Comparison of ENCODE assay signal across 1 cellular context in the genomic region with DNA sequence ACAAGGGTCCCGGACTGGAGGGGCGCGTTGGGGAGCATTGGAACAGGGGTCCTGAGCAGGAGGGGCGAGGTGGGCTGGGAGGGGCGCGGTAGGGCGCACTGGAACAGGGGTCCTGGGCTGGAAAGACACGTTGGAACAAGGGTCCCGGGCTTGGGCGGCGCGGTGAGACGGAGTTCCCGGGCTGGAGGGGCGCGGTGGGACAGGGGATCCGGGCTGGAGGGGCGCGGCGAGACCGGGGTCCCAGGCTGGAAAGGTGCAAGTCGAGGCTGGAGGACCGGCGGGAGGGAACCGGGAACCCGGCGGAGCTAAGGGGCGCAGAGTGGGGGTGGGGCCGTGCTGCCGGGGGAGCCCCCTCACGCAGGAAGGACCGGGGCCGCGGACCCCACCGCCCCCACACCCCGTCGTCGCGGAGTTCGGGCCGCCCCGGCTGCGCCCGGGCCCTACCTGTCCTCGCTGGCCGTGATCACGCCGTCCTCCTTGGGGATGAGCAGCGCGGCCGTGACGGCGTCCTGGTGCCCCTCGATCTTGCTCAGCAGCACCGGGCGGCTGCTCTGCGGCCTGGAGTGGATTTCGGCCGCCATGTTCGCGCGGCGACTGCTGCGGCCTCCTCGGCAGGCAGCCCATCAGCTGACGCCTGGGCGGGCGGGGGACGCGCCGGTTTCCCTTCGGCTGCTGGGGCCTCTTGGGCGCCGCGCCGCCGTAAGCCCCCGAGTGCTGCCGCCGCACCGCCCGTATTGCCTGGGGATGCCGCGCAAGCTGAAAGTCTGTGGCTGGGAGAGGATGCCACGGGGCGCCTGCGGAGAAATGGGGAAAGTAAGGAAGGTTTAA.
TF ChIP-seq lines count a peak whose summit lies in the region.

A gene with protein sequence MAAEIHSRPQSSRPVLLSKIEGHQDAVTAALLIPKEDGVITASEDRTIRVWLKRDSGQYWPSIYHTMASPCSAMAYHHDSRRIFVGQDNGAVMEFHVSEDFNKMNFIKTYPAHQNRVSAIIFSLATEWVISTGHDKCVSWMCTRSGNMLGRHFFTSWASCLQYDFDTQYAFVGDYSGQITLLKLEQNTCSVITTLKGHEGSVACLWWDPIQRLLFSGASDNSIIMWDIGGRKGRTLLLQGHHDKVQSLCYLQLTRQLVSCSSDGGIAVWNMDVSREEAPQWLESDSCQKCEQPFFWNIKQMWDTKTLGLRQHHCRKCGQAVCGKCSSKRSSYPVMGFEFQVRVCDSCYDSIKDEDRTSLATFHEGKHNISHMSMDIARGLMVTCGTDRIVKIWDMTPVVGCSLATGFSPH (minus strand): TSS at position 632 of the 828 bp plus-strand sequence. CDS start 51 bp downstream, at position 581.

TF ChIP-seq in IMR-90, 13 proteins besides CTCF, POLR2A, EP300 and RAD21:
- TF ChIP-seq CEBPB (IDR thresholded peaks at IDR 0.05; ENCODE audit: low read depth, low read length) (no peak), MAZ (IDR thresholded peaks at IDR 0.05; ENCODE audit: borderline replicate concordance, low read depth, low read length) (peak; percentile 94), MXI1 (IDR thresholded peaks at IDR 0.05; ENCODE audit: borderline replicate concordance, low read depth, low read length) (no peak; the same call in 1 of the 2 replicates), NFE2L2 (IDR thresholded peaks at IDR 0.05; ENCODE audit: low read depth, low read length) (peak; percentile 42), MAFK (IDR thresholded peaks at IDR 0.05; ENCODE audit: low read depth, low read length) (peak; percentile 89), USF2 (IDR thresholded peaks at IDR 0.05; ENCODE audit: low read depth, low read length) (peak; percentile 80), FOS (IDR thresholded peaks at IDR 0.05; ENCODE audit: low read depth, low read length) (no peak), SMC3 (IDR thresholded peaks at IDR 0.05; ENCODE audit: low read depth, low read length) (peak; percentile 25), CHD1 (IDR thresholded peaks at IDR 0.05; ENCODE audit: low read depth, low read length) (no peak), RFX5 (IDR thresholded peaks at IDR 0.05; ENCODE audit: low read depth, low read length) (no peak), RCOR1 (IDR thresholded peaks at IDR 0.05; ENCODE audit: insufficient replicate concordance, low read length) (peak; percentile 69), BHLHE40 (IDR thresholded peaks at IDR 0.05; ENCODE audit: low read depth, low read length) (no peak)
- TF ChIP-seq, protein P1, sequence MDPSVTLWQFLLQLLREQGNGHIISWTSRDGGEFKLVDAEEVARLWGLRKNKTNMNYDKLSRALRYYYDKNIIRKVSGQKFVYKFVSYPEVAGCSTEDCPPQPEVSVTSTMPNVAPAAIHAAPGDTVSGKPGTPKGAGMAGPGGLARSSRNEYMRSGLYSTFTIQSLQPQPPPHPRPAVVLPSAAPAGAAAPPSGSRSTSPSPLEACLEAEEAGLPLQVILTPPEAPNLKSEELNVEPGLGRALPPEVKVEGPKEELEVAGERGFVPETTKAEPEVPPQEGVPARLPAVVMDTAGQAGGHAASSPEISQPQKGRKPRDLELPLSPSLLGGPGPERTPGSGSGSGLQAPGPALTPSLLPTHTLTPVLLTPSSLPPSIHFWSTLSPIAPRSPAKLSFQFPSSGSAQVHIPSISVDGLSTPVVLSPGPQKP (IDR thresholded peaks at IDR 0.05; ENCODE audit: borderline replicate concordance, low read depth, low read length) = no peak
TF ChIP-seq in IMR-90: peak in this region for 6.
